1 cellular context compared by ENCODE assay signal in the genomic region with DNA sequence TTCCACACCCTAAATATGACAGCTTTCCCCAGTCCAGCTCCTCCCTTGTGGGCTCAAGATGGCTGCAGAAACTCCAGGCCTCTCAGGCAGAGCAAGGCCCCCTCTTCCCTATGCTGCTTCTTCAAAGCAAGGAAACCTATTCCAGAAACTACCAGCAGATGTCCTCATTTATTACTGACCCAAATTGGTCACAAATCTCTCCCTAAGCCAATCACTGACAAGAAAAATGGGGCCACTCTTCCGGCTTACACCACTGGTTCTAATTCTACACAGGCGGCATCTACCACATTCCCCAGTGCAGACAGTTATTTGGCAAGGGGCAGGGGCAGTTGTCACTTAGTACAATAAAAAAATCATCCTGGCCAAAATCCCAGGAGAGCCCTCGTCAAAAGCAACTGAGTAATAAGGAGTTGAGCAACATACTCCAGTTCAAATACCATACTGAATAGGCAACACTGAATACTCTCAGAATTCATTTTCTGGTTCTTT.
TF ChIP-seq lines count a peak whose summit lies in the region.

No MANE protein-coding gene starts in this region.

TF ChIP-seq in HEK293, 187 proteins besides CTCF, POLR2A, EP300 and RAD21 (continued from another document and continues in another):
- TF ChIP-seq TSHZ1 (tag by site-specific recombination; IDR thresholded peaks at IDR 0.05; ENCODE audit: borderline replicate concordance) (no peak), ZNF2 (tag by site-specific recombination; IDR thresholded peaks at IDR 0.05) (0 out of 2 replicates have a peak, but pooled peaks have one; percentile 27), ZNF433 (tag by site-specific recombination; IDR thresholded peaks at IDR 0.05; ENCODE audit: low read depth) (no peak), ZNF274 (IDR thresholded peaks at IDR 0.05; ENCODE audit: low read length) (no peak), ZNF274 (tag by site-specific recombination; IDR thresholded peaks at IDR 0.05; ENCODE audit: borderline replicate concordance) (no peak), GLI2 (tag by site-specific recombination; IDR thresholded peaks at IDR 0.05; ENCODE audit: borderline replicate concordance, low read depth) (no peak), SP2 (tag by site-specific recombination; IDR thresholded peaks at IDR 0.05) (peak; percentile 11; the same call in 1 of the 2 replicates), ZNF426 (tag by site-specific recombination; IDR thresholded peaks at IDR 0.05) (no peak), ZNF707 (tag by site-specific recombination; IDR thresholded peaks at IDR 0.05) (no peak), SP3 (tag by site-specific recombination; IDR thresholded peaks at IDR 0.05) (no peak), ZNF239 (tag by site-specific recombination; IDR thresholded peaks at IDR 0.05) (no peak), ZNF391 (tag by site-specific recombination; IDR thresholded peaks at IDR 0.05; ENCODE audit: borderline replicate concordance, low read depth) (no peak), ZNF600 (tag by site-specific recombination; IDR thresholded peaks at IDR 0.05) (no peak), ZNF658 (tag by site-specific recombination; IDR thresholded peaks at IDR 0.05) (no peak), ZNF585B (tag by site-specific recombination; IDR thresholded peaks at IDR 0.05) (no peak), ZIC2 (tag by site-specific recombination; IDR thresholded peaks at IDR 0.05) (no peak), ZNF302 (tag by site-specific recombination; IDR thresholded peaks at IDR 0.05; ENCODE audit: low read depth) (no peak), ZEB2 (tag by site-specific recombination; IDR thresholded peaks at IDR 0.05) (peak; percentile 41; the same call in 1 of the 2 replicates), ZNF558 (tag by site-specific recombination; IDR thresholded peaks at IDR 0.05) (no peak), ZNF146 (tag by site-specific recombination; IDR thresholded peaks at IDR 0.05) (no peak), ZNF335 (tag by site-specific recombination; conservative IDR thresholded peaks at IDR 0.05) (peak; percentile 47), ZBTB26 (tag by site-specific recombination; optimal IDR thresholded peaks at IDR 0.05) (no peak), ZNF629 (tag by site-specific recombination; IDR thresholded peaks at IDR 0.05) (0 out of 2 replicates have a peak, but pooled peaks have one; percentile 13), KLF8 (tag by site-specific recombination; IDR thresholded peaks at IDR 0.05) (no peak), YY2 (tag by site-specific recombination; IDR thresholded peaks at IDR 0.05) (no peak), ZNF416 (tag by site-specific recombination; IDR thresholded peaks at IDR 0.05) (no peak), SALL2 (tag by site-specific recombination; IDR thresholded peaks at IDR 0.05; ENCODE audit: borderline replicate concordance) (no peak), ZNF10 (tag by site-specific recombination; IDR thresholded peaks at IDR 0.05) (no peak), ZSCAN23 (tag by site-specific recombination; IDR thresholded peaks at IDR 0.05) (no peak), ZNF654 (tag by site-specific recombination; IDR thresholded peaks at IDR 0.05; ENCODE audit: low read depth) (peak; percentile 59), ZFP69B (tag by site-specific recombination; IDR thresholded peaks at IDR 0.05) (no peak), ZNF560 (tag by site-specific recombination; IDR thresholded peaks at IDR 0.05; ENCODE audit: borderline replicate concordance) (no peak), ZBTB17 (tag by site-specific recombination; IDR thresholded peaks at IDR 0.05) (no peak), ZNF24 (tag by site-specific recombination; IDR thresholded peaks at IDR 0.05) (no peak), ZNF248 (tag by site-specific recombination; IDR thresholded peaks at IDR 0.05) (no peak), ZNF555 (tag by site-specific recombination; conservative IDR thresholded peaks at IDR 0.05) (no peak), ZBTB8A (tag by site-specific recombination; IDR thresholded peaks at IDR 0.05) (no peak)
- TF ChIP-seq, protein P1, sequence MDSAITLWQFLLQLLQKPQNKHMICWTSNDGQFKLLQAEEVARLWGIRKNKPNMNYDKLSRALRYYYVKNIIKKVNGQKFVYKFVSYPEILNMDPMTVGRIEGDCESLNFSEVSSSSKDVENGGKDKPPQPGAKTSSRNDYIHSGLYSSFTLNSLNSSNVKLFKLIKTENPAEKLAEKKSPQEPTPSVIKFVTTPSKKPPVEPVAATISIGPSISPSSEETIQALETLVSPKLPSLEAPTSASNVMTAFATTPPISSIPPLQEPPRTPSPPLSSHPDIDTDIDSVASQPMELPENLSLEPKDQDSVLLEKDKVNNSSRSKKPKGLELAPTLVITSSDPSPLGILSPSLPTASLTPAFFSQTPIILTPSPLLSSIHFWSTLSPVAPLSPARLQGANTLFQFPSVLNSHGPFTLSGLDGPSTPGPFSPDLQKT (IDR thresholded peaks at IDR 0.05; ENCODE audit: borderline replicate concordance, low read depth, low read length) = no peak
- TF ChIP-seq, protein P2, sequence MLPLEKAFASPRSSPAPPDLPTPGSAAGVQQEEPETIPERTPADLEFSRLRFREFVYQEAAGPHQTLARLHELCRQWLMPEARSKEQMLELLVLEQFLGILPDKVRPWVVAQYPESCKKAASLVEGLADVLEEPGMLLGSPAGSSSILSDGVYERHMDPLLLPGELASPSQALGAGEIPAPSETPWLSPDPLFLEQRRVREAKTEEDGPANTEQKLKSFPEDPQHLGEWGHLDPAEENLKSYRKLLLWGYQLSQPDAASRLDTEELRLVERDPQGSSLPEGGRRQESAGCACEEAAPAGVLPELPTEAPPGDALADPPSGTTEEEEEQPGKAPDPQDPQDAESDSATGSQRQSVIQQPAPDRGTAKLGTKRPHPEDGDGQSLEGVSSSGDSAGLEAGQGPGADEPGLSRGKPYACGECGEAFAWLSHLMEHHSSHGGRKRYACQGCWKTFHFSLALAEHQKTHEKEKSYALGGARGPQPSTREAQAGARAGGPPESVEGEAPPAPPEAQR (tag by site-specific recombination; IDR thresholded peaks at IDR 0.05) = no peak
- TF ChIP-seq, protein P3, sequence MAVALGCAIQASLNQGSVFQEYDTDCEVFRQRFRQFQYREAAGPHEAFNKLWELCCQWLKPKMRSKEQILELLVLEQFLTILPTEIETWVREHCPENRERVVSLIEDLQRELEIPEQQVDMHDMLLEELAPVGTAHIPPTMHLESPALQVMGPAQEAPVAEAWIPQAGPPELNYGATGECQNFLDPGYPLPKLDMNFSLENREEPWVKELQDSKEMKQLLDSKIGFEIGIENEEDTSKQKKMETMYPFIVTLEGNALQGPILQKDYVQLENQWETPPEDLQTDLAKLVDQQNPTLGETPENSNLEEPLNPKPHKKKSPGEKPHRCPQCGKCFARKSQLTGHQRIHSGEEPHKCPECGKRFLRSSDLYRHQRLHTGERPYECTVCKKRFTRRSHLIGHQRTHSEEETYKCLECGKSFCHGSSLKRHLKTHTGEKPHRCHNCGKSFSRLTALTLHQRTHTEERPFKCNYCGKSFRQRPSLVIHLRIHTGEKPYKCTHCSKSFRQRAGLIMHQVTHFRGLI (tag by site-specific recombination; IDR thresholded peaks at IDR 0.05) = no peak
- TF ChIP-seq, protein P4, sequence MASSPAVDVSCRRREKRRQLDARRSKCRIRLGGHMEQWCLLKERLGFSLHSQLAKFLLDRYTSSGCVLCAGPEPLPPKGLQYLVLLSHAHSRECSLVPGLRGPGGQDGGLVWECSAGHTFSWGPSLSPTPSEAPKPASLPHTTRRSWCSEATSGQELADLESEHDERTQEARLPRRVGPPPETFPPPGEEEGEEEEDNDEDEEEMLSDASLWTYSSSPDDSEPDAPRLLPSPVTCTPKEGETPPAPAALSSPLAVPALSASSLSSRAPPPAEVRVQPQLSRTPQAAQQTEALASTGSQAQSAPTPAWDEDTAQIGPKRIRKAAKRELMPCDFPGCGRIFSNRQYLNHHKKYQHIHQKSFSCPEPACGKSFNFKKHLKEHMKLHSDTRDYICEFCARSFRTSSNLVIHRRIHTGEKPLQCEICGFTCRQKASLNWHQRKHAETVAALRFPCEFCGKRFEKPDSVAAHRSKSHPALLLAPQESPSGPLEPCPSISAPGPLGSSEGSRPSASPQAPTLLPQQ (tag by site-specific recombination; IDR thresholded peaks at IDR 0.05) = no peak
- TF ChIP-seq, protein P5, sequence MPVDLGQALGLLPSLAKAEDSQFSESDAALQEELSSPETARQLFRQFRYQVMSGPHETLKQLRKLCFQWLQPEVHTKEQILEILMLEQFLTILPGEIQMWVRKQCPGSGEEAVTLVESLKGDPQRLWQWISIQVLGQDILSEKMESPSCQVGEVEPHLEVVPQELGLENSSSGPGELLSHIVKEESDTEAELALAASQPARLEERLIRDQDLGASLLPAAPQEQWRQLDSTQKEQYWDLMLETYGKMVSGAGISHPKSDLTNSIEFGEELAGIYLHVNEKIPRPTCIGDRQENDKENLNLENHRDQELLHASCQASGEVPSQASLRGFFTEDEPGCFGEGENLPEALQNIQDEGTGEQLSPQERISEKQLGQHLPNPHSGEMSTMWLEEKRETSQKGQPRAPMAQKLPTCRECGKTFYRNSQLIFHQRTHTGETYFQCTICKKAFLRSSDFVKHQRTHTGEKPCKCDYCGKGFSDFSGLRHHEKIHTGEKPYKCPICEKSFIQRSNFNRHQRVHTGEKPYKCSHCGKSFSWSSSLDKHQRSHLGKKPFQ (tag by site-specific recombination; IDR thresholded peaks at IDR 0.05) = no peak
- TF ChIP-seq, protein P6, sequence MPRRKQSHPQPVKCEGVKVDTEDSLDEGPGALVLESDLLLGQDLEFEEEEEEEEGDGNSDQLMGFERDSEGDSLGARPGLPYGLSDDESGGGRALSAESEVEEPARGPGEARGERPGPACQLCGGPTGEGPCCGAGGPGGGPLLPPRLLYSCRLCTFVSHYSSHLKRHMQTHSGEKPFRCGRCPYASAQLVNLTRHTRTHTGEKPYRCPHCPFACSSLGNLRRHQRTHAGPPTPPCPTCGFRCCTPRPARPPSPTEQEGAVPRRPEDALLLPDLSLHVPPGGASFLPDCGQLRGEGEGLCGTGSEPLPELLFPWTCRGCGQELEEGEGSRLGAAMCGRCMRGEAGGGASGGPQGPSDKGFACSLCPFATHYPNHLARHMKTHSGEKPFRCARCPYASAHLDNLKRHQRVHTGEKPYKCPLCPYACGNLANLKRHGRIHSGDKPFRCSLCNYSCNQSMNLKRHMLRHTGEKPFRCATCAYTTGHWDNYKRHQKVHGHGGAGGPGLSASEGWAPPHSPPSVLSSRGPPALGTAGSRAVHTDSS (tag by site-specific recombination; IDR thresholded peaks at IDR 0.05) = no peak
- TF ChIP-seq, protein P7, sequence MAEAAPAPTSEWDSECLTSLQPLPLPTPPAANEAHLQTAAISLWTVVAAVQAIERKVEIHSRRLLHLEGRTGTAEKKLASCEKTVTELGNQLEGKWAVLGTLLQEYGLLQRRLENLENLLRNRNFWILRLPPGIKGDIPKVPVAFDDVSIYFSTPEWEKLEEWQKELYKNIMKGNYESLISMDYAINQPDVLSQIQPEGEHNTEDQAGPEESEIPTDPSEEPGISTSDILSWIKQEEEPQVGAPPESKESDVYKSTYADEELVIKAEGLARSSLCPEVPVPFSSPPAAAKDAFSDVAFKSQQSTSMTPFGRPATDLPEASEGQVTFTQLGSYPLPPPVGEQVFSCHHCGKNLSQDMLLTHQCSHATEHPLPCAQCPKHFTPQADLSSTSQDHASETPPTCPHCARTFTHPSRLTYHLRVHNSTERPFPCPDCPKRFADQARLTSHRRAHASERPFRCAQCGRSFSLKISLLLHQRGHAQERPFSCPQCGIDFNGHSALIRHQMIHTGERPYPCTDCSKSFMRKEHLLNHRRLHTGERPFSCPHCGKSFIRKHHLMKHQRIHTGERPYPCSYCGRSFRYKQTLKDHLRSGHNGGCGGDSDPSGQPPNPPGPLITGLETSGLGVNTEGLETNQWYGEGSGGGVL (tag by site-specific recombination; IDR thresholded peaks at IDR 0.05) = no peak
- TF ChIP-seq, protein P8, sequence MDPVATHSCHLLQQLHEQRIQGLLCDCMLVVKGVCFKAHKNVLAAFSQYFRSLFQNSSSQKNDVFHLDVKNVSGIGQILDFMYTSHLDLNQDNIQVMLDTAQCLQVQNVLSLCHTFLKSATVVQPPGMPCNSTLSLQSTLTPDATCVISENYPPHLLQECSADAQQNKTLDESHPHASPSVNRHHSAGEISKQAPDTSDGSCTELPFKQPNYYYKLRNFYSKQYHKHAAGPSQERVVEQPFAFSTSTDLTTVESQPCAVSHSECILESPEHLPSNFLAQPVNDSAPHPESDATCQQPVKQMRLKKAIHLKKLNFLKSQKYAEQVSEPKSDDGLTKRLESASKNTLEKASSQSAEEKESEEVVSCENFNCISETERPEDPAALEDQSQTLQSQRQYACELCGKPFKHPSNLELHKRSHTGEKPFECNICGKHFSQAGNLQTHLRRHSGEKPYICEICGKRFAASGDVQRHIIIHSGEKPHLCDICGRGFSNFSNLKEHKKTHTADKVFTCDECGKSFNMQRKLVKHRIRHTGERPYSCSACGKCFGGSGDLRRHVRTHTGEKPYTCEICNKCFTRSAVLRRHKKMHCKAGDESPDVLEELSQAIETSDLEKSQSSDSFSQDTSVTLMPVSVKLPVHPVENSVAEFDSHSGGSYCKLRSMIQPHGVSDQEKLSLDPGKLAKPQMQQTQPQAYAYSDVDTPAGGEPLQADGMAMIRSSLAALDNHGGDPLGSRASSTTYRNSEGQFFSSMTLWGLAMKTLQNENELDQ (tag by site-specific recombination; IDR thresholded peaks at IDR 0.05; ENCODE audit: low read depth) = no peak
